19 cellular contexts compared by ENCODE assay signal in the genomic region with DNA sequence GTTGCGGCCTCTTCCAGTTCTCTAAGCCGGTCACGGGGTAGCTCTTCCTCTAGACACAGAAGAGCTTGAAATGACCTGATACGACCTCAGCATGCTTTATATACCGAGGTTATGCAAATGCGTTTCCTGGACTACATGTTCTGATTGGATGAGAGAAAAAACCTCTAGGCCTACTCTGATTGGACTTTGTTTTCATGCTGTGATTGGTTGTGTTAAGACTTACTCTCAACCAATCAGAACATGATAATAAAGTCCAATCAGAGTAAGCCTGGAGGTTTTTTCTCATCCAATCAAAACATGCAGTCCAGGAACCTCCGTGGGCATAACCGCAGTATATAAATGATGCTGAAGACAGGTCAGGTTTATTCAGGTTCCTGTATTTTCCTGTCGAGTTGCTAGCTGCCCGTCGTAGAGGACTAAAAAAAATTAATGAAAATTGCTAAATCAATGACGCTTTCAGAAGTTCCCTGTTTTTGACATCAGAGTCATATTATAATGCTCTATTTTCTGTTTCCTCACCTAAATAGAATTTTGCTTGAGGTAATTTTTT.
DNase-seq lines count a peak whose midpoint lies in the region; ATAC-seq and TF ChIP-seq lines count a peak whose summit lies in the region.
"Had no signal": no experiment of that assay in that cellular context is flagged by ENCODE, and none has a peak within 500 bp of the region (broad histone marks: within the 10 kb centered on the region; RNA-seq: fewer than 3 reads in every experiment).

No MANE protein-coding gene starts in this region.

- peaks cover 0 to 3% (median 0%) of the 10 kb centered on the region in 7 donors for H3K4me1 Mint-ChIP-seq in naive thymus-derived CD4-positive, alpha-beta T cell
- H3K4me1 Mint-ChIP-seq in activated CD4-positive, alpha-beta T cell treated with anti-CD3 and anti-CD28 coated beads, Interleukin-2, amount 10 ng/mL, durations not matched to agents 24 days and 14 days: no peaks in the 10 kb centered on the region

- H3K27ac Mint-ChIP-seq in naive thymus-derived CD4-positive, alpha-beta T cell: no peak overlapping the region
- H3K27ac Mint-ChIP-seq in activated CD4-positive, alpha-beta T cell treated with anti-CD3 and anti-CD28 coated beads, Interleukin-2, amount 10 ng/mL, durations not matched to agents 24 days and 14 days: no peak overlapping the region

- peaks cover 0 to 21% (median 7%) of the 10 kb centered on the region in 5 donors for H3K27me3 Mint-ChIP-seq in naive thymus-derived CD4-positive, alpha-beta T cell
- H3K27me3 Mint-ChIP-seq in activated CD4-positive, alpha-beta T cell treated with anti-CD3 and anti-CD28 coated beads, Interleukin-2, amount 10 ng/mL, durations not matched to agents 24 days and 14 days: peaks cover 13% of the 10 kb centered on the region

- H3K4me3 ChIP-seq in naive thymus-derived CD4-positive, alpha-beta T cell (ENCODE audit: low read length): no peak overlapping the region
- no peak overlapping the region for H3K4me3 ChIP-seq in transverse colon
- H3K4me3 ChIP-seq: A549 had no signal

- H3K9me3 Mint-ChIP-seq in naive thymus-derived CD4-positive, alpha-beta T cell: peaks cover 0 to 4% (median 0%) of the 10 kb centered on the region in 11 donors
- no peaks in the 10 kb centered on the region for H3K9me3 Mint-ChIP-seq in activated CD4-positive, alpha-beta T cell treated with anti-CD3 and anti-CD28 coated beads, Interleukin-2, amount 10 ng/mL, durations not matched to agents 24 days and 14 days

- 83 to 84% methylated on average over 11 to 12 of the region's 12 CpGs for WGBS in transverse colon (ENCODE audit: low coverage in 1 of 2), 2 donors

- POLR2A ChIA-PET in naive thymus-derived CD4-positive, alpha-beta T cell (lab: Charles Lee): no interaction called here

- TF ChIP-seq POLR2A in transverse colon (IDR thresholded peaks at IDR 0.05): no peak

- CTCF ChIA-PET in naive thymus-derived CD4-positive, alpha-beta T cell (lab: Charles Lee): no interaction called here

- peak; percentile 57 for ATAC-seq in naive thymus-derived CD4-positive, alpha-beta T cell
- no peak for ATAC-seq in GM21786 (IDR thresholded peaks at IDR 0.05; ENCODE audit: unreplicated experiment)

- H3K36me3 Mint-ChIP-seq in naive thymus-derived CD4-positive, alpha-beta T cell: peaks cover 0 to 4% (median 0%) of the 10 kb centered on the region in 5 donors
- H3K36me3 Mint-ChIP-seq in activated CD4-positive, alpha-beta T cell treated with anti-CD3 and anti-CD28 coated beads, Interleukin-2, amount 10 ng/mL, durations not matched to agents 24 days and 14 days (ENCODE audit: low read depth): no peaks in the 10 kb centered on the region
- H3K36me3 Mint-ChIP-seq: CD14-positive monocyte had no signal

- H3K4me1 ChIP-seq in naive thymus-derived CD4-positive, alpha-beta T cell (ENCODE audit: control insufficient read depth in 2 of 2, insufficient read depth in 2 of 2, low read length in 2 of 2): no peaks in the 10 kb centered on the region
- H3K4me1 ChIP-seq in transverse colon: no peaks in the 10 kb centered on the region
- H3K4me1 ChIP-seq: A549 had no signal

- no peaks in the 10 kb centered on the region for H3K27me3 ChIP-seq in naive thymus-derived CD4-positive, alpha-beta T cell (ENCODE audit: control insufficient read depth in 2 of 2, insufficient read depth in 2 of 2, low read length in 2 of 2)
- H3K27me3 ChIP-seq in transverse colon: no peaks in the 10 kb centered on the region

- in situ Hi-C loops in transverse colon (cut with MboI; ENCODE audit: low pct_ligation_motif_present in 1 of 4, low pct_unique_long_range_greater_than_20kb in 1 of 4, low sequenced_read_pairs in 3 of 4): no loop called here

- H3K27ac ChIP-seq in naive thymus-derived CD4-positive, alpha-beta T cell (ENCODE audit: low read depth, low read length): no peak overlapping the region
- H3K27ac ChIP-seq in transverse colon: no peak overlapping the region
- H3K27ac ChIP-seq: A549 had no signal

- intact Hi-C loops in naive thymus-derived CD4-positive, alpha-beta T cell (cut with micrococcal nuclease): no loop called here
- intact Hi-C loops in transverse colon (cut with DNase I; ENCODE audit: low total_unique reads): no loop called here
- intact Hi-C loops in activated CD4-positive, alpha-beta T cell treated with anti-CD3 and anti-CD28 coated beads, Interleukin-2, amount 10 ng/mL, durations not matched to agents 24 days and 14 days (cut with micrococcal nuclease): no loop called here

- TF ChIP-seq EP300 in transverse colon (IDR thresholded peaks at IDR 0.05; ENCODE audit: low read depth): no peak

- H3K36me3 ChIP-seq in naive thymus-derived CD4-positive, alpha-beta T cell (ENCODE audit: control insufficient read depth in 2 of 3, insufficient read depth in 3 of 3, low read length in 3 of 3): no peaks in the 10 kb centered on the region
- no peaks in the 10 kb centered on the region for H3K36me3 ChIP-seq in transverse colon

- H3K4me3 Mint-ChIP-seq in naive thymus-derived CD4-positive, alpha-beta T cell: no peak overlapping the region
- no peak overlapping the region for H3K4me3 Mint-ChIP-seq in activated CD4-positive, alpha-beta T cell treated with anti-CD3 and anti-CD28 coated beads, Interleukin-2, amount 10 ng/mL, durations not matched to agents 24 days and 14 days
- H3K4me3 Mint-ChIP-seq: CD14-positive monocyte had no signal

- H3K9me3 ChIP-seq in naive thymus-derived CD4-positive, alpha-beta T cell (ENCODE audit: control insufficient read depth in 2 of 3, low read length in 3 of 3): no peaks in the 10 kb centered on the region
- H3K9me3 ChIP-seq in transverse colon: no peaks in the 10 kb centered on the region

- TF ChIP-seq CTCF in transverse colon (IDR thresholded peaks at IDR 0.05): no peak

- peak; percentile 29 for DNase-seq in CD1c-positive myeloid dendritic cell (ENCODE audit: extremely low spot score)
- DNase-seq in NCI-H460 (ENCODE audit: extremely low read depth, low read depth): peak; percentile 55
- DNase-seq in dedifferentiated amniotic fluid mesenchymal stem cell (ENCODE audit: extremely low spot score): peak; percentile 12
- DNase-seq in naive thymus-derived CD4-positive, alpha-beta T cell: no peak
- DNase-seq in MV-4-11 (lab: John Stamatoyannopoulos, UW): no peak
- DNase-seq in transverse colon: no peak
- DNase-seq in activated CD4-positive, alpha-beta T cell treated with anti-CD3 and anti-CD28 coated beads, Interleukin-2, amount 10 ng/mL, durations not matched to agents 24 days and 14 days: no peak
- DNase-seq: DMS53, H7, KG1, NCI-H1105 treated with DMSO at 0.1 percent for 48 hours, NCI-H187 treated with DMSO at 0.1 percent for 48 hours, NCI-H2171, NCI-H446 treated with DMSO at 0.1 percent for 48 hours, NCI-H82, SHP77 had no signal

Comparison
In these comparisons a context has a peak if more than half of its experiments do, and no peak if none do; other contexts are left out.
1. DNase-seq: peak in CD1c-positive myeloid dendritic cell (single experiment), NCI-H460 (single experiment) and dedifferentiated amniotic fluid mesenchymal stem cell (single experiment); none in naive thymus-derived CD4-positive, alpha-beta T cell (0 of 9), MV-4-11 (single experiment), transverse colon (single experiment) and activated CD4-positive, alpha-beta T cell treated with anti-CD3 and anti-CD28 coated beads, Interleukin-2, amount 10 ng/mL, durations not matched to agents 24 days and 14 days (single experiment).